In the genomic region with DNA sequence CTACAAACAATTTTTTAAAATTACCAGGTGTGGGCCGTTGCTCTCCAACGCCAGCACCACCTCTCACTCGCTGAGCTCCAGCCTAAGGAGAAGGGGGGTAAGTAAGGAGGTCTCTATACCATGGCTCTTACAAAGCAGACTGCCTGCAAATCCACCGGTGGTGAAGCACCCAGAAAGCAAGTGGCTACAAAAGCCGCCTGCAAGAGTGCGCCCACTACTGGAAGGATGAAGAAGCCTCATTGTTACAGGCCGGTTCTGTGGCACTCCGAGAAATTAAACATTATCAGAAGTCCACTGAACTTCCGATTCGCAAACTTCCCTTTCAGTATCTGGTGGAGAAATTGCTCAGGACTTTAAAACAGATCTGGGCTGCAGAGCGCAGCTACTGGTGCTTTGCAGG, we compare ENCODE assay signal across 12 cellular contexts. TPM values are rescaled to one million over a fixed set of nuclear protein-coding genes. Genes with fewer than 3 reads are reported as not detected.
DNase-seq lines count a peak whose midpoint lies in the region; ATAC-seq and TF ChIP-seq lines count a peak whose summit lies in the region.
"Had no signal": no experiment of that assay in that cellular context is flagged by ENCODE, and none has a peak within 500 bp of the region (broad histone marks: within the 10 kb centered on the region; RNA-seq: fewer than 3 reads in every experiment).

No MANE protein-coding gene starts in this region.

- peak; percentile 8 for DNase-seq in CMK (ENCODE audit: low read depth)
- peak; percentile 87 for DNase-seq in GM23338 (ENCODE audit: low spot score)
- no peak for DNase-seq in SK-N-SH
- peak; percentile 60 for DNase-seq in iPS DF 4.7 (ENCODE audit: extremely low read depth, low spot score)
- DNase-seq in SHP77 (lab: John Stamatoyannopoulos, UW), result no peak
- no peak for DNase-seq in nucleus accumbens (lab: John Stamatoyannopoulos, UW)
- no peak for DNase-seq in ureter (ENCODE audit: low spot score)
- DNase-seq: activated T-cell treated with anti-CD3 and anti-CD28 coated beads, Interleukin-2, amount 50 U/mL, for 24 hours; Kasumi-1; Right ventricle myocardium superior had no signal

- H3K9me2 ChIP-seq in GM23338 (ENCODE audit: insufficient read depth), result no peaks in the 10 kb centered on the region
- H3K9me2 ChIP-seq in SK-N-SH, result no peaks in the 10 kb centered on the region

- H3K4me2 ChIP-seq in GM23338, result no peak overlapping the region
- H3K4me2 ChIP-seq in SK-N-SH, result no peak overlapping the region

- H3K36me3 Mint-ChIP-seq in GM23338 (ENCODE audit: low read depth), result no peaks in the 10 kb centered on the region

- ATAC-seq in GM23338 (peak; percentile 98), GM19351 (IDR thresholded peaks at IDR 0.05; ENCODE audit: unreplicated experiment) (no peak)

- H3F3A ChIP-seq in GM23338 (replicated peaks; ENCODE audit: low read depth) (no peaks in the 10 kb centered on the region), SK-N-SH (replicated peaks; ENCODE audit: insufficient read depth) (no peaks in the 10 kb centered on the region)

- no peaks in the 10 kb centered on the region for H3K4me1 ChIP-seq in GM23338 (ENCODE audit: insufficient read depth)
- no peaks in the 10 kb centered on the region for H3K4me1 ChIP-seq in SK-N-SH (ENCODE audit: control insufficient read depth in 1 of 2, insufficient read depth in 2 of 2, low read depth in 1 of 2, low read length in 1 of 2)

- H4K20me1 ChIP-seq in GM23338 (replicated peaks; ENCODE audit: insufficient read depth) (no peaks in the 10 kb centered on the region), SK-N-SH (ENCODE audit: insufficient read depth) (no peaks in the 10 kb centered on the region)

- H3K9me3 Mint-ChIP-seq in GM23338, result no peaks in the 10 kb centered on the region
- H3K9me3 Mint-ChIP-seq: activated T-cell treated with anti-CD3 and anti-CD28 coated beads, Interleukin-2, amount 50 U/mL, for 24 hours had no signal

- H3K4me3 Mint-ChIP-seq in GM23338, result no peak overlapping the region
- H3K4me3 Mint-ChIP-seq: activated T-cell treated with anti-CD3 and anti-CD28 coated beads, Interleukin-2, amount 50 U/mL, for 24 hours had no signal

- CTCF ChIA-PET in SK-N-SH (lab: Yijun Ruan, JAX), result no interaction called here

- H3K36me3 ChIP-seq in GM23338 (ENCODE audit: insufficient read depth) (no peaks in the 10 kb centered on the region), SK-N-SH (replicated peaks in 1 of 2; ENCODE audit: control insufficient read depth in 1 of 2, insufficient read depth in 2 of 2, low read length in 1 of 2) (no peaks in the 10 kb centered on the region)

- TF ChIP-seq CTCF in GM23338 (conservative IDR thresholded peaks at IDR 0.05; ENCODE audit: low read depth in 2 of 2) (peak; percentile 83 to 92), SK-N-SH (IDR thresholded peaks at IDR 0.05) (peak; percentile 47; the same call in 1 of the 2 replicates)

- POLR2A ChIA-PET in SK-N-SH (lab: Yijun Ruan, JAX), result no interaction called here

- H3K9ac ChIP-seq in SK-N-SH, result no peak overlapping the region

- H3K27ac ChIP-seq in GM23338 (ENCODE audit: low read depth), result no peak overlapping the region
- H3K27ac ChIP-seq in SK-N-SH (ENCODE audit: low read depth in 2 of 2, low read length in 1 of 2), result no peak overlapping the region

- TF ChIP-seq EP300 in SK-N-SH (IDR thresholded peaks at IDR 0.05; ENCODE audit: borderline replicate concordance in 1 of 2, low read depth in 1 of 2, low read length in 1 of 2), result no peak

- H3K4me3 ChIP-seq in GM23338 (no peak overlapping the region), SK-N-SH (ENCODE audit: low read depth in 2 of 2, low read length in 1 of 2) (no peak overlapping the region)

- H3K27ac Mint-ChIP-seq in GM23338, result no peak overlapping the region
- H3K27ac Mint-ChIP-seq: activated T-cell treated with anti-CD3 and anti-CD28 coated beads, Interleukin-2, amount 50 U/mL, for 24 hours had no signal

- 0 out of 2 replicates have a peak, but pooled peaks have one; percentile 3 for TF ChIP-seq RAD21 in SK-N-SH (IDR thresholded peaks at IDR 0.05; ENCODE audit: low read length)

- H3K4me1 Mint-ChIP-seq in GM23338, result peaks cover 7% of the 10 kb centered on the region; the same call in 2 of the 3 replicates

- no peaks in the 10 kb centered on the region for H3K79me2 ChIP-seq in GM23338 (replicated peaks; ENCODE audit: insufficient read depth)
- no peaks in the 10 kb centered on the region for H3K79me2 ChIP-seq in SK-N-SH (ENCODE audit: insufficient read depth)

- no peaks in the 10 kb centered on the region for H3K27me3 Mint-ChIP-seq in GM23338 (ENCODE audit: insufficient read depth, low read depth, poor library complexity)

- H2AFZ ChIP-seq in GM23338 (peak overlapping the region; percentile 73; the same call in 1 of the 2 replicates), SK-N-SH (ENCODE audit: low read depth) (no peak overlapping the region)

- H3K27me3 ChIP-seq in GM23338 (ENCODE audit: insufficient read depth) (no peaks in the 10 kb centered on the region), SK-N-SH (ENCODE audit: insufficient read depth) (no peaks in the 10 kb centered on the region)

- no peaks in the 10 kb centered on the region for H3K9me3 ChIP-seq in SK-N-SH

- WGBS in SK-N-SH (ENCODE audit: low lambda C conversion rate), result 64% methylated on average over 9 of the region's 11 CpGs

TF ChIP-seq in GM23338, 12 proteins besides CTCF, POLR2A, EP300 and RAD21 (continues in another document):
- no peak for TF ChIP-seq NANOG (IDR thresholded peaks at IDR 0.05; ENCODE audit: borderline replicate concordance)

TF ChIP-seq in SK-N-SH, 30 proteins besides CTCF, POLR2A, EP300 and RAD21:
- no peak for TF ChIP-seq NFIC (IDR thresholded peaks at IDR 0.05; ENCODE audit: borderline replicate concordance)
- TF ChIP-seq ELF1 (IDR thresholded peaks at IDR 0.05), result no peak
- TF ChIP-seq, protein P1, sequence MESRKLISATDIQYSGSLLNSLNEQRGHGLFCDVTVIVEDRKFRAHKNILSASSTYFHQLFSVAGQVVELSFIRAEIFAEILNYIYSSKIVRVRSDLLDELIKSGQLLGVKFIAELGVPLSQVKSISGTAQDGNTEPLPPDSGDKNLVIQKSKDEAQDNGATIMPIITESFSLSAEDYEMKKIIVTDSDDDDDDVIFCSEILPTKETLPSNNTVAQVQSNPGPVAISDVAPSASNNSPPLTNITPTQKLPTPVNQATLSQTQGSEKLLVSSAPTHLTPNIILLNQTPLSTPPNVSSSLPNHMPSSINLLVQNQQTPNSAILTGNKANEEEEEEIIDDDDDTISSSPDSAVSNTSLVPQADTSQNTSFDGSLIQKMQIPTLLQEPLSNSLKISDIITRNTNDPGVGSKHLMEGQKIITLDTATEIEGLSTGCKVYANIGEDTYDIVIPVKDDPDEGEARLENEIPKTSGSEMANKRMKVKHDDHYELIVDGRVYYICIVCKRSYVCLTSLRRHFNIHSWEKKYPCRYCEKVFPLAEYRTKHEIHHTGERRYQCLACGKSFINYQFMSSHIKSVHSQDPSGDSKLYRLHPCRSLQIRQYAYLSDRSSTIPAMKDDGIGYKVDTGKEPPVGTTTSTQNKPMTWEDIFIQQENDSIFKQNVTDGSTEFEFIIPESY (IDR thresholded peaks at IDR 0.05; ENCODE audit: borderline replicate concordance, low read depth), result no peak
- TF ChIP-seq, protein P2, sequence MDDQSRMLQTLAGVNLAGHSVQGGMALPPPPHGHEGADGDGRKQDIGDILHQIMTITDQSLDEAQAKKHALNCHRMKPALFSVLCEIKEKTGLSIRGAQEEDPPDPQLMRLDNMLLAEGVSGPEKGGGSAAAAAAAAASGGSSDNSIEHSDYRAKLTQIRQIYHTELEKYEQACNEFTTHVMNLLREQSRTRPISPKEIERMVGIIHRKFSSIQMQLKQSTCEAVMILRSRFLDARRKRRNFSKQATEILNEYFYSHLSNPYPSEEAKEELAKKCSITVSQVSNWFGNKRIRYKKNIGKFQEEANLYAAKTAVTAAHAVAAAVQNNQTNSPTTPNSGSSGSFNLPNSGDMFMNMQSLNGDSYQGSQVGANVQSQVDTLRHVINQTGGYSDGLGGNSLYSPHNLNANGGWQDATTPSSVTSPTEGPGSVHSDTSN (IDR thresholded peaks at IDR 0.05), result no peak
- no peak for TF ChIP-seq FOXM1 (IDR thresholded peaks at IDR 0.05; ENCODE audit: low read depth)
- TF ChIP-seq, protein P3, sequence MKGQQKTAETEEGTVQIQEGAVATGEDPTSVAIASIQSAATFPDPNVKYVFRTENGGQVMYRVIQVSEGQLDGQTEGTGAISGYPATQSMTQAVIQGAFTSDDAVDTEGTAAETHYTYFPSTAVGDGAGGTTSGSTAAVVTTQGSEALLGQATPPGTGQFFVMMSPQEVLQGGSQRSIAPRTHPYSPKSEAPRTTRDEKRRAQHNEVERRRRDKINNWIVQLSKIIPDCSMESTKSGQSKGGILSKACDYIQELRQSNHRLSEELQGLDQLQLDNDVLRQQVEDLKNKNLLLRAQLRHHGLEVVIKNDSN (IDR thresholded peaks at IDR 0.05; ENCODE audit: borderline replicate concordance, low read depth), result no peak
- TF ChIP-seq EZH2phosphoT487 (IDR thresholded peaks at IDR 0.05; ENCODE audit: borderline replicate concordance, low read depth), result no peak
- no peak for TF ChIP-seq FOXJ3 (CRISPR knock-in tag; IDR thresholded peaks at IDR 0.05)

RNA-seq across cellular contexts. Expression of a gene that starts 46.0 kb away (rescaled TPM):
- total RNA-seq in GM23338 (2014; rRNA removed; shearing (Covaris generic)), result 21.2 and 29.2 TPM in 2 replicates
- polyA plus RNA-seq in GM23338 (2016; fragmentation: Nextera tagmentation; extraction: Ambion mirVana) (22.7 and 24.5 TPM in 2 replicates), SK-N-SH (2012; rRNA removed) (2.9 and 3.1 TPM in 2 replicates)
- 2.8 and 3.0 TPM in 2 replicates for polyA plus RNA-seq in SK-N-SH (2012; cell fraction: cytosol; rRNA removed)
- polyA plus RNA-seq in SK-N-SH (2012; cell fraction: nucleus; rRNA removed), result 2.4 and 6.1 TPM in 2 replicates
- 3.5 TPM for total RNA-seq in ureter
- total RNA-seq: lung microvascular endothelial cell had no signal

Comparison
In these comparisons a context has a peak if more than half of its experiments do, and no peak if none do; other contexts are left out.
1. DNase-seq: peak in CMK (single experiment), GM23338 (single experiment) and iPS DF 4.7 (single experiment); none in SK-N-SH (single experiment), SHP77 (0 of 2), nucleus accumbens (0 of 56) and ureter (single experiment).